9 cellular contexts compared by ENCODE assay signal in genomic region chr5:176608937-176609723, GRCh38. TPM values are rescaled to one million over a fixed set of nuclear protein-coding genes. Genes with fewer than 3 reads are reported as not detected.
DNase-seq lines count a peak whose midpoint lies in the region; TF ChIP-seq lines count a peak whose summit lies in the region.
"Had no signal": no experiment of that assay in that cellular context is flagged by ENCODE, and none has a peak within 500 bp of the region (broad histone marks: within the 10 kb centered on the region; RNA-seq: fewer than 3 reads in every experiment).

No MANE protein-coding gene starts in this region.

- no peak overlapping the region for H3K23ac ChIP-seq in H9 (ENCODE audit: insufficient read length, low read depth, low read length)

- H3K27me3 Mint-ChIP-seq in H9 (ENCODE audit: low read depth) = peaks cover 23% of the 10 kb centered on the region

- peak overlapping the region; percentile 56 for H3K9ac ChIP-seq in H9 (ENCODE audit: extremely low read depth, insufficient read length, low read length)

- no peaks in the 10 kb centered on the region for H3K36me3 ChIP-seq in ectodermal cell (ENCODE audit: control insufficient read depth, insufficient read depth, low read length)

- TF ChIP-seq CTCF in GM12873 (IDR thresholded peaks at IDR 0.05; ENCODE audit: insufficient read depth, low read depth, low read length, missing control alignments) (peak; percentile 8), H9 (conservative IDR thresholded peaks at IDR 0.05) (no peak), GM10248 (IDR thresholded peaks at IDR 0.05; ENCODE audit: control extremely low read depth, extremely low read depth, low read depth, missing control alignments) (no peak)

- H3K79me1 ChIP-seq in H9 (ENCODE audit: insufficient read depth, low read depth, low read length, poor library complexity, severe bottlenecking) = no peaks in the 10 kb centered on the region

- no peak overlapping the region for H3T11ph ChIP-seq in H9 (ENCODE audit: low read length)

- H4K91ac ChIP-seq in H9 (ENCODE audit: insufficient read length, low read depth, low read length) = no peak overlapping the region

- peak overlapping the region; percentile 52 for H3K4me3 ChIP-seq in ectodermal cell (ENCODE audit: insufficient read depth, low read depth, low read length)

- H3K27me3 ChIP-seq in H9 (ENCODE audit: insufficient read depth, low read length) (no peaks in the 10 kb centered on the region; the same call in 1 of the 2 replicates), ectodermal cell (ENCODE audit: control insufficient read depth, insufficient read depth, low read length, poor library complexity, severe bottlenecking) (peaks cover 30% of the 10 kb centered on the region)

- H2BK15ac ChIP-seq in H9 (ENCODE audit: low read depth, low read length) = no peak overlapping the region

- no CpG with 5 or more reads among the region's 46 CpGs for WGBS in H9 (ENCODE audit: extremely low coverage, insufficient read length, low lambda C conversion rate)
- 33 to 34% methylated on average over 46 of the region's 46 CpGs for WGBS in ectodermal cell, 2 experiments

- no peak overlapping the region for H2BK20ac ChIP-seq in H9 (ENCODE audit: low read depth, low read length, poor library complexity, severe bottlenecking)

- no peak overlapping the region for H2AFZ ChIP-seq in H9 (ENCODE audit: low read length)

- no peaks in the 10 kb centered on the region for H3K36me3 Mint-ChIP-seq in H9 (ENCODE audit: insufficient read depth in 1 of 3, low read depth in 3 of 3)

- H3K9me3 ChIP-seq in H9 (ENCODE audit: control insufficient read depth, low read depth, low read length) (no peaks in the 10 kb centered on the region), ectodermal cell (ENCODE audit: control insufficient read depth, low read length) (no peaks in the 10 kb centered on the region)

- H3K4ac ChIP-seq in H9 (ENCODE audit: low read depth, low read length) = no peak overlapping the region

- H2BK12ac ChIP-seq in H9 (ENCODE audit: insufficient read length, low read depth, low read length) = no peak overlapping the region

- no peaks in the 10 kb centered on the region for H4K20me1 ChIP-seq in H9 (ENCODE audit: control insufficient read depth, insufficient read depth, insufficient read length)

- H3K4me2 ChIP-seq in H9 (ENCODE audit: insufficient read depth, insufficient read length, low read length) = peak overlapping the region; percentile 63

- H4K5ac ChIP-seq in H9 (ENCODE audit: insufficient read length, low read depth, low read length) = no peak overlapping the region

- H3K4me1 ChIP-seq in H9 (ENCODE audit: insufficient read depth, low read length) (no peaks in the 10 kb centered on the region; the same call in 1 of the 2 replicates), ectodermal cell (ENCODE audit: control insufficient read depth, insufficient read depth, low read length) (no peaks in the 10 kb centered on the region)

- no peak overlapping the region for H2BK5ac ChIP-seq in H9 (ENCODE audit: insufficient read length, low read length)

- peaks cover 32% of the 10 kb centered on the region in 2 experiments for H3K4me1 Mint-ChIP-seq in H9

- H3K9me3 Mint-ChIP-seq in H9 = no peaks in the 10 kb centered on the region; a peak in 1 of 5 replicates

- H3K27ac Mint-ChIP-seq in H9 = peak overlapping the region in 1 of 3 experiments; percentile 75; a peak in 2 of 7 replicates

- CTCF ChIA-PET in GM10248 (lab: Yijun Ruan, JAX) = interaction anchor here (1.0 to 1.5 kb wide), 3 partner anchors 16 to 192 kb away, joined by 3 read pairs; no protein-coding TSS in a partner anchor

- H2AK5ac ChIP-seq in H9 (ENCODE audit: insufficient read length, low read length) = no peak overlapping the region

- H3K14ac ChIP-seq in H9 (ENCODE audit: insufficient read depth, low read length) = no peak overlapping the region

- H3K23me2 ChIP-seq in H9 (ENCODE audit: insufficient read length, low read depth, low read length, poor library complexity, severe bottlenecking) = peaks cover 6% of the 10 kb centered on the region

- H3K56ac ChIP-seq in H9 (ENCODE audit: insufficient read length, low read depth, low read length) = no peak overlapping the region

- no peak overlapping the region for H2BK120ac ChIP-seq in H9 (ENCODE audit: low read depth, low read length, poor library complexity, severe bottlenecking)

- no peaks in the 10 kb centered on the region for H3K79me2 ChIP-seq in H9 (ENCODE audit: insufficient read depth, low read length)

- H3K27ac ChIP-seq in H9 (ENCODE audit: insufficient read length, low read depth, low read length) (no peak overlapping the region), ectodermal cell (ENCODE audit: insufficient read depth, low read depth, low read length, poor library complexity, severe bottlenecking) (no peak overlapping the region)

- no peak overlapping the region for H3K18ac ChIP-seq in H9 (ENCODE audit: insufficient read length, low read depth, low read length)

- DNase-seq in H9 = no peak
- DNase-seq in RKO (ENCODE audit: low spot score) = peak; percentile 37
- DNase-seq in occipital lobe (lab: John Stamatoyannopoulos, UW) = peak; percentile 29
- no peak for DNase-seq in GM10248 (ENCODE audit: extremely low spot score)
- no peak for DNase-seq in NOMO-1 (lab: John Stamatoyannopoulos, UW; ENCODE audit: unreplicated experiment in 2 of 2)
- DNase-seq in HCEC 1CT = no peak

- no peak overlapping the region for H4K8ac ChIP-seq in H9 (replicated peaks; ENCODE audit: insufficient read length, low read depth, low read length)

- POLR2A ChIA-PET in GM10248 (lab: Yijun Ruan, JAX) = no interaction called here

- H3K4me3 Mint-ChIP-seq in H9 = peak overlapping the region; percentile 86 to 96

RNA-seq across cellular contexts. Expression of gene GPRIN1, which starts 0.8 kb away (rescaled TPM):
- total RNA-seq in H9 (2021) (10.8 and 12.1 TPM in 2 replicates), occipital lobe (107 TPM)
- 6.6 TPM for polyA plus RNA-seq in ectodermal cell (2013, experiment 1 of 4)
- 6.3 TPM for polyA plus RNA-seq in ectodermal cell (2013, experiment 2 of 4)
- 4.5 TPM for polyA plus RNA-seq in ectodermal cell (2013, experiment 3 of 4)
- polyA plus RNA-seq in ectodermal cell (2013, experiment 4 of 4) = 4.3 TPM

RNA-seq across cellular contexts. Expression of gene SNCB, which starts 21.2 kb away (rescaled TPM):
- 3.5 and 4.2 TPM in 2 replicates for total RNA-seq in H9 (2021)
- polyA plus RNA-seq in ectodermal cell (2013, experiment 1 of 4) = 0.56 TPM
- polyA plus RNA-seq in ectodermal cell (2013, experiment 2 of 4) = 1.0 TPM
- polyA plus RNA-seq in ectodermal cell (2013, experiment 3 of 4) = 0.59 TPM
- 0.36 TPM for polyA plus RNA-seq in ectodermal cell (2013, experiment 4 of 4)
- total RNA-seq in occipital lobe = 12.6 TPM
- total RNA-seq: activated CD8-positive, alpha-beta memory T cell treated with anti-CD3 and anti-CD28 coated beads for 36 hours had no signal

RNA-seq across cellular contexts. Expression of gene EIF4E1B, which starts 21.3 kb away (rescaled TPM):
- 1.3 and 1.8 TPM in 2 replicates for total RNA-seq in H9 (2021)
- not detected for polyA plus RNA-seq in ectodermal cell (2013, experiment 1 of 4)
- 0.18 TPM for polyA plus RNA-seq in ectodermal cell (2013, experiment 2 of 4)
- not detected for polyA plus RNA-seq in ectodermal cell (2013, experiment 3 of 4)
- polyA plus RNA-seq in ectodermal cell (2013, experiment 4 of 4) = not detected
- total RNA-seq in occipital lobe = not detected
- total RNA-seq: activated CD8-positive, alpha-beta memory T cell treated with anti-CD3 and anti-CD28 coated beads for 36 hours had no signal

RNA-seq across cellular contexts. Expression of gene TSPAN17, which starts 38.2 kb away (rescaled TPM):
- total RNA-seq in H9 (2021) (46.8 and 51.9 TPM in 2 replicates), occipital lobe (27.1 TPM)
- polyA plus RNA-seq in ectodermal cell (2013, experiment 1 of 4) = 34.7 TPM
- 36.1 TPM for polyA plus RNA-seq in ectodermal cell (2013, experiment 2 of 4)
- polyA plus RNA-seq in ectodermal cell (2013, experiment 3 of 4) = 28.0 TPM
- 35.8 TPM for polyA plus RNA-seq in ectodermal cell (2013, experiment 4 of 4)

RNA-seq across cellular contexts. Expression of gene CDHR2, which starts 60.0 kb away (rescaled TPM):
- total RNA-seq in H9 (2021) = 0.90 TPM in 2 replicates
- not detected for polyA plus RNA-seq in ectodermal cell (2013, experiment 1 of 4)
- polyA plus RNA-seq in ectodermal cell (2013, experiment 2 of 4) = not detected
- polyA plus RNA-seq in ectodermal cell (2013, experiment 3 of 4) = not detected
- not detected for polyA plus RNA-seq in ectodermal cell (2013, experiment 4 of 4)
- under 0.01 TPM for total RNA-seq in occipital lobe

Comparison
In these comparisons a context has a peak if more than half of its experiments do, and no peak if none do; other contexts are left out.
1. DNase-seq: peak in RKO (single experiment) and occipital lobe (single experiment); none in H9 (single experiment), GM10248 (single experiment), NOMO-1 (0 of 2) and HCEC 1CT (single experiment).